19 cellular contexts compared by ENCODE assay signal in genomic region chr1:20716232-20716631, GRCh38. TPM values are rescaled to one million over a fixed set of nuclear protein-coding genes. Genes with fewer than 3 reads are reported as not detected.
DNase-seq lines count a peak whose midpoint lies in the region; ATAC-seq, FAIRE-seq and TF ChIP-seq lines count a peak whose summit lies in the region.
"Had no signal": no experiment of that assay in that cellular context is flagged by ENCODE, and none has a peak within 500 bp of the region (broad histone marks: within the 10 kb centered on the region; RNA-seq: fewer than 3 reads in every experiment).

No MANE protein-coding gene starts in this region.

- DNase-seq in NCI-H748 (lab: John Stamatoyannopoulos, UW; ENCODE audit: unreplicated experiment) (peak; percentile 10), NCI-H748 treated with DMSO at 0.1 percent for 48 hours (lab: John Stamatoyannopoulos, UW) (no peak), IMR-90 (no peak), H1 (ENCODE audit: low read depth in 1 of 2, low spot score in 2 of 2) (no peak), neuronal stem cell (ENCODE audit: low spot score) (no peak), stomach (no peak), NCI-H1092 (lab: John Stamatoyannopoulos, UW) (no peak)
- DNase-seq in stimulated activated CD4-positive, alpha-beta T cell treated with anti-CD3 and anti-CD28 coated beads, Interleukin-15, amount 100 ng/mL, for 24 hours = no peak
- DNase-seq: activated CD8-positive, alpha-beta memory T cell treated with anti-CD3 and anti-CD28 coated beads, Interleukin-2, amount 10 ng/mL, durations not matched to agents 7 days and 5 days; activated naive CD4-positive, alpha-beta T cell treated with anti-CD3 and anti-CD28 coated beads, Interleukin-2, amount 10 ng/mL, durations not matched to agents 7 days and 5 days; C1 segment of cervical spinal cord; heart right ventricle; NCI-H2107; NCI-H82; stimulated activated naive CD4-positive, alpha-beta T cell had no signal

- H4K20me1 ChIP-seq in IMR-90 (ENCODE audit: insufficient read depth, low read length) (no peaks in the 10 kb centered on the region), H1 (replicated peaks in 1 of 2; ENCODE audit: control insufficient read depth in 1 of 2, insufficient read depth in 2 of 2, low read length in 2 of 2) (peaks cover 1 to 3% of the 10 kb centered on the region in 2 experiments)

- no peak for TF ChIP-seq RAD21 in IMR-90 (IDR thresholded peaks at IDR 0.05; ENCODE audit: low read length)
- no peak for TF ChIP-seq RAD21 in H1 (IDR thresholded peaks at IDR 0.05 in 1 of 2, conservative IDR thresholded peaks at IDR 0.05 in 1 of 2; ENCODE audit: low read depth in 2 of 2, low read length in 2 of 2)

- TF ChIP-seq POLR2A in IMR-90 (IDR thresholded peaks at IDR 0.05; ENCODE audit: low read depth, low read length) = no peak
- TF ChIP-seq POLR2A in H1 (IDR thresholded peaks at IDR 0.05; ENCODE audit: control extremely low read depth in 1 of 2, low read depth in 2 of 2, low read length in 2 of 2) = no peak
- no peak for TF ChIP-seq POLR2A in stomach (IDR thresholded peaks at IDR 0.05)

- no peak overlapping the region for H2BK5ac ChIP-seq in IMR-90 (ENCODE audit: low read depth, low read length, poor library complexity, severe bottlenecking)
- H2BK5ac ChIP-seq in H1 (ENCODE audit: low read depth, low read length) = no peak overlapping the region
- H2BK5ac ChIP-seq in neuronal stem cell (ENCODE audit: low read length) = no peak overlapping the region

- no peak overlapping the region for H4K5ac ChIP-seq in IMR-90 (ENCODE audit: low read depth, low read length)
- no peak overlapping the region for H4K5ac ChIP-seq in H1 (ENCODE audit: insufficient read length, low read depth, low read length)

- no peak overlapping the region for H3K14ac ChIP-seq in IMR-90 (replicated peaks; ENCODE audit: low read depth, low read length)
- no peak overlapping the region for H3K14ac ChIP-seq in H1 (ENCODE audit: insufficient read length)
- H3K14ac ChIP-seq in neuronal stem cell (ENCODE audit: low read length) = no peak overlapping the region

- H2BK20ac ChIP-seq in IMR-90 (ENCODE audit: low read depth, low read length) = no peak overlapping the region
- H2BK20ac ChIP-seq in H1 (ENCODE audit: low read length) = no peak overlapping the region

- peaks cover 8% of the 10 kb centered on the region; the same call in 1 of the 2 replicates for H3K9me1 ChIP-seq in IMR-90 (ENCODE audit: insufficient read depth, low read length)

- no peak for TF ChIP-seq EP300 in H1 (IDR thresholded peaks at IDR 0.05; ENCODE audit: borderline replicate concordance in 1 of 2, low read depth in 2 of 2, low read length in 2 of 2)
- no peak for TF ChIP-seq EP300 in stomach (IDR thresholded peaks at IDR 0.05)

- intact Hi-C loops in IMR-90 (cut with micrococcal nuclease) (no loop called here), stomach (cut with DNase I; ENCODE audit: low total_unique reads) (no loop called here)

- H2AK5ac ChIP-seq in IMR-90 (ENCODE audit: low read depth, low read length) (no peak overlapping the region), H1 (ENCODE audit: low read depth, low read length) (no peak overlapping the region), neuronal stem cell (ENCODE audit: low read depth, low read length) (no peak overlapping the region)

- in situ Hi-C loops in IMR-90 (cut with MboI; ENCODE audit: low sequenced_read_pairs) = no loop called here

- no peaks in the 10 kb centered on the region for H3K79me2 ChIP-seq in H1 (ENCODE audit: control insufficient read depth in 1 of 2, insufficient read depth in 2 of 2, low read length in 2 of 2)

- H3K79me1 ChIP-seq in IMR-90 (ENCODE audit: low read depth in 1 of 2, low read length in 2 of 2) (no peaks in the 10 kb centered on the region), H1 (ENCODE audit: low read depth, low read length) (no peaks in the 10 kb centered on the region), neuronal stem cell (ENCODE audit: low read depth, low read length) (peaks cover 2% of the 10 kb centered on the region)

- no peak overlapping the region for H4K8ac ChIP-seq in IMR-90 (ENCODE audit: low read depth in 2 of 2, low read length in 2 of 2)
- H4K8ac ChIP-seq in H1 (ENCODE audit: extremely low read depth, insufficient read depth, low read length) = no peak overlapping the region; the same call in 1 of the 2 replicates
- H4K8ac ChIP-seq in neuronal stem cell (ENCODE audit: low read depth, low read length) = no peak overlapping the region

- H3K18ac ChIP-seq in IMR-90 (ENCODE audit: low read depth, low read length) (no peak overlapping the region), H1 (ENCODE audit: extremely low read depth, low read length) (no peak overlapping the region), neuronal stem cell (ENCODE audit: low read length) (no peak overlapping the region)

- no peak overlapping the region for H3K23ac ChIP-seq in IMR-90 (ENCODE audit: low read depth, low read length)
- no peak overlapping the region for H3K23ac ChIP-seq in H1 (ENCODE audit: insufficient read length)
- H3K23ac ChIP-seq in neuronal stem cell (ENCODE audit: low read depth, low read length, poor library complexity) = no peak overlapping the region

- no TSS peak for BruUV-seq in IMR-90 (replicated peaks; lab: Mats Ljungman, UMichigan)

- H3K56ac ChIP-seq in IMR-90 (ENCODE audit: extremely low read depth, insufficient read depth, low read length) (no peak overlapping the region), H1 (replicated peaks; ENCODE audit: insufficient read length, low read depth, low read length) (no peak overlapping the region)

- CTCF ChIA-PET in IMR-90 (lab: Yijun Ruan, JAX) = no interaction called here
- CTCF ChIA-PET in H1 (lab: Charles Lee; ENCODE audit: partially characterized antibody) = interaction anchor here (0.6 to 3.0 kb wide), 8 partner anchors 9 to 828 kb away, joined by 3 to 23 read pairs (median 4); partner anchors contain the start of gene SH2D5

- H3K9ac ChIP-seq in IMR-90 (ENCODE audit: low read depth, low read length) (no peak overlapping the region), H1 (replicated peaks in 1 of 4; ENCODE audit: extremely low read depth in 1 of 4, low read depth in 3 of 4, low read length in 3 of 4) (no peak overlapping the region), neuronal stem cell (ENCODE audit: low read depth, low read length, poor library complexity) (peak overlapping the region; percentile 24)

- H3K36me3 ChIP-seq in IMR-90 (ENCODE audit: control insufficient read depth, insufficient read depth, low read length) (no peaks in the 10 kb centered on the region), H1 (ENCODE audit: control insufficient read depth in 2 of 4, insufficient read depth in 4 of 4, low read length in 3 of 4) (no peaks in the 10 kb centered on the region), neuronal stem cell (replicated peaks in 1 of 2; ENCODE audit: control insufficient read depth in 2 of 2, insufficient read depth in 2 of 2, low read length in 2 of 2) (no peaks in the 10 kb centered on the region), stomach (no peaks in the 10 kb centered on the region)
- H3K36me3 ChIP-seq: heart right ventricle had no signal

- H3K27ac ChIP-seq in IMR-90 (ENCODE audit: insufficient read depth, low read length) (no peak overlapping the region), H1 (ENCODE audit: low read depth, low read length) (no peak overlapping the region), neuronal stem cell (replicated peaks; ENCODE audit: low read length) (no peak overlapping the region), stomach (no peak overlapping the region)
- H3K27ac ChIP-seq: heart right ventricle had no signal

- H3K4me1 ChIP-seq in IMR-90 (ENCODE audit: control insufficient read depth, insufficient read depth, low read length) (peaks cover 2% of the 10 kb centered on the region; the same call in 1 of the 2 replicates), H1 (replicated peaks in 1 of 4; ENCODE audit: control insufficient read depth in 3 of 4, insufficient read depth in 4 of 4, low read length in 3 of 4) (peaks cover 0 to 6% (median 0%) of the 10 kb centered on the region in 4 experiments; a peak in 4 of 7 replicates), neuronal stem cell (ENCODE audit: control insufficient read depth in 2 of 2, insufficient read depth in 1 of 2, low read depth in 1 of 2, low read length in 2 of 2) (peaks cover 4 to 11% of the 10 kb centered on the region in 2 donors), stomach (peaks cover 8 to 12% (median 11%) of the 10 kb centered on the region in 4 donors)

- H2BK15ac ChIP-seq in IMR-90 (ENCODE audit: low read depth, low read length) = no peak overlapping the region
- H2BK15ac ChIP-seq in H1 (ENCODE audit: low read length) = peak overlapping the region; percentile 18; the same call in 1 of the 2 replicates
- H2BK15ac ChIP-seq in neuronal stem cell (ENCODE audit: low read length) = no peak overlapping the region

- ATAC-seq in IMR-90 (ENCODE audit: low read depth) = no peak
- ATAC-seq: activated CD4-positive, CD25-positive, alpha-beta regulatory T cell treated with anti-CD3 and anti-CD28 coated beads, Interleukin-2, amount 50 U/mL, for 24 hours; activated CD8-positive, alpha-beta memory T cell treated with anti-CD3 and anti-CD28 coated beads, Interleukin-2, amount 10 ng/mL, durations not matched to agents 7 days and 5 days; heart right ventricle had no signal

- H3K27me3 ChIP-seq in IMR-90 (ENCODE audit: control insufficient read depth, insufficient read depth, low read length) = no peaks in the 10 kb centered on the region
- H3K27me3 ChIP-seq in H1 (replicated peaks in 1 of 4; ENCODE audit: control insufficient read depth in 3 of 4, extremely low read depth in 1 of 4, insufficient read depth in 3 of 4, low read length in 3 of 4) = peaks cover 0 to 22% (median 10%) of the 10 kb centered on the region in 4 experiments; a peak in 6 of 7 replicates
- H3K27me3 ChIP-seq in neuronal stem cell (ENCODE audit: control insufficient read depth in 3 of 3, insufficient read depth in 3 of 3, low read depth in 1 of 3, low read length in 3 of 3) = peaks cover 0 to 7% (median 0%) of the 10 kb centered on the region in 3 experiments
- peaks cover 0 to 46% (median 25%) of the 10 kb centered on the region in 3 donors for H3K27me3 ChIP-seq in stomach

- H3K4ac ChIP-seq in IMR-90 (ENCODE audit: low read depth, low read length) (no peak overlapping the region), H1 (replicated peaks; ENCODE audit: insufficient read length, low read depth, low read length) (no peak overlapping the region), neuronal stem cell (ENCODE audit: low read length) (peak overlapping the region; percentile 66)

- FAIRE-seq in H1 (lab: Jason Lieb, UNC) = no peak
- FAIRE-seq: bronchial epithelial cell had no signal

- H2AK9ac ChIP-seq in IMR-90 (replicated peaks; ENCODE audit: low read depth, low read length, poor library complexity) = peak overlapping the region; percentile 23

- H3K9me3 ChIP-seq in IMR-90 (ENCODE audit: control insufficient read depth, insufficient read depth, low read length) = no peaks in the 10 kb centered on the region
- no peaks in the 10 kb centered on the region; a peak in 1 of 4 replicates for H3K9me3 ChIP-seq in H1 (ENCODE audit: insufficient read depth in 2 of 2, low read depth in 1 of 2, low read length in 1 of 2)
- no peaks in the 10 kb centered on the region for H3K9me3 ChIP-seq in neuronal stem cell (replicated peaks in 1 of 2; ENCODE audit: control insufficient read depth in 2 of 2, insufficient read depth in 1 of 2, low read depth in 1 of 2, low read length in 2 of 2)
- H3K9me3 ChIP-seq in stomach = no peaks in the 10 kb centered on the region
- H3K9me3 ChIP-seq: heart right ventricle had no signal

- WGBS in IMR-90 (ENCODE audit: extremely low coverage in 2 of 2, insufficient read length in 1 of 2), 2 experiments = 94% methylated on average over 9 of the region's 13 CpGs; no CpG with 5 or more reads in 1 of the 2 experiments
- WGBS in H1 (ENCODE audit: extremely low coverage in 1 of 2, insufficient coverage in 1 of 2, insufficient read length in 1 of 2, insufficient replicate concordance in 2 of 2, low coverage in 1 of 2, low lambda C conversion rate in 2 of 2, missing lambda C conversion rate in 1 of 2), 2 experiments = 96% methylated on average over 12 of the region's 13 CpGs; no CpG with 5 or more reads in 1 of the 2 experiments
- WGBS in neuronal stem cell (ENCODE audit: extremely low coverage in 2 of 2, insufficient read length in 2 of 2, insufficient replicate concordance in 1 of 2), 2 donors = no CpG with 5 or more reads among the region's 13 CpGs
- WGBS in stomach, 5 donors = 61 to 78% (median 66%) methylated on average over 13 of the region's 13 CpGs

- H2BK120ac ChIP-seq in IMR-90 (ENCODE audit: low read depth, low read length) (no peak overlapping the region), H1 (replicated peaks; ENCODE audit: low read depth, low read length) (no peak overlapping the region), neuronal stem cell (ENCODE audit: low read depth, low read length) (no peak overlapping the region)

- H4K91ac ChIP-seq in IMR-90 (ENCODE audit: insufficient read depth, low read depth, low read length) = no peak overlapping the region
- no peak overlapping the region for H4K91ac ChIP-seq in H1 (replicated peaks; ENCODE audit: insufficient read length, low read length)
- no peak overlapping the region for H4K91ac ChIP-seq in neuronal stem cell (ENCODE audit: low read depth, low read length, poor library complexity)

- H3K4me2 ChIP-seq in IMR-90 (ENCODE audit: low read depth, low read length) = no peak overlapping the region
- peak overlapping the region; percentile 22 to 53; a peak in 2 of 4 replicates for H3K4me2 ChIP-seq in H1 (ENCODE audit: insufficient read depth in 1 of 2, low read depth in 2 of 2, low read length in 2 of 2)
- no peak overlapping the region for H3K4me2 ChIP-seq in neuronal stem cell (ENCODE audit: insufficient read depth, low read length, poor library complexity, severe bottlenecking)

- no peak overlapping the region for H2BK12ac ChIP-seq in H1 (ENCODE audit: low read depth, low read length)
- no peak overlapping the region for H2BK12ac ChIP-seq in neuronal stem cell (ENCODE audit: low read length)

- H2AFZ ChIP-seq in IMR-90 (replicated peaks; ENCODE audit: low read length, poor library complexity) = no peak overlapping the region
- H2AFZ ChIP-seq in H1 (ENCODE audit: low read length) = no peak overlapping the region
- no peak overlapping the region for H2AFZ ChIP-seq in neuronal stem cell (ENCODE audit: low read length)

- TF ChIP-seq CTCF in IMR-90 (conservative IDR thresholded peaks at IDR 0.05; ENCODE audit: low read depth, low read length) = no peak
- TF ChIP-seq CTCF in H1 (IDR thresholded peaks at IDR 0.05; ENCODE audit: control extremely low read depth in 1 of 3, insufficient read depth in 1 of 3, low read depth in 1 of 3, low read length in 3 of 3) = no peak
- no peak for TF ChIP-seq CTCF in stomach (IDR thresholded peaks at IDR 0.05)

- peaks cover 4% of the 10 kb centered on the region; the same call in 1 of the 2 replicates for H3K23me2 ChIP-seq in H1 (ENCODE audit: low read depth, low read length)

- dilution Hi-C loops in IMR-90 (cut with HindIII; ENCODE audit: low sequenced_read_pairs, unreplicated experiment) = no loop called here

- H3K4me3 ChIP-seq in IMR-90 (ENCODE audit: insufficient read depth, low read depth, low read length) (no peak overlapping the region), H1 (ENCODE audit: extremely low read depth in 1 of 4, insufficient read depth in 2 of 4, low read depth in 3 of 4, low read length in 4 of 4) (no peak overlapping the region), neuronal stem cell (ENCODE audit: low read length in 2 of 2) (no peak overlapping the region), stomach (no peak overlapping the region)
- H3K4me3 ChIP-seq: heart right ventricle had no signal

- POLR2A ChIA-PET in IMR-90 (lab: Charles Lee; ENCODE audit: unreplicated experiment) (no interaction called here), H1 (lab: Charles Lee; ENCODE audit: partially characterized antibody) (interaction anchor here (1.0 to 7.8 kb wide), 5 partner anchors 11 to 71 kb away, joined by 3 to 68 read pairs (median 8); partner anchors contain the start of genes HP1BP3 and SH2D5)

RNA-seq across cellular contexts. Expression of gene KIF17, which starts 1.6 kb away (rescaled TPM):
- total RNA-seq in IMR-90 (2012; rRNA removed) = 4.5 and 4.7 TPM in 2 replicates
- polyA plus RNA-seq in IMR-90 (2012; rRNA removed) = 5.7 and 6.5 TPM in 2 replicates
- 4.6 and 6.0 TPM in 2 replicates for polyA plus RNA-seq in IMR-90 (2012; cell fraction: cytosol; rRNA removed)
- 8.5 and 11.5 TPM in 2 replicates for polyA plus RNA-seq in IMR-90 (2012; cell fraction: nucleus; rRNA removed; ENCODE audit: low replicate concordance)
- total RNA-seq in H1 (2021; fragmentation: NEBNext Ultra II Directional; extraction: Animal tissue kit (Norgen Biotek cat#: 25700)) = 9.9 and 10.4 TPM in 2 replicates
- 6.9 and 10.5 TPM in 2 replicates for polyA plus RNA-seq in H1 (2011; rRNA removed)
- 9.7 TPM for polyA plus RNA-seq in H1 (2011; cell fraction: cytosol; rRNA removed)
- 14.6 TPM for polyA plus RNA-seq in H1 (2011; cell fraction: nucleus; rRNA removed)
- polyA plus RNA-seq in H1 (2012, experiment 1 of 2) = 6.2 to 10.5 TPM (median 8.5 TPM) in 4 replicates
- 5.9 TPM for polyA plus RNA-seq in H1 (2012, experiment 2 of 2)
- 7.4 TPM for polyA plus RNA-seq in H1 (2013, experiment 1 of 2)
- 6.7 TPM for polyA plus RNA-seq in H1 (2013, experiment 2 of 2)
- 8.8 and 14.3 TPM in 2 replicates for polyA minus RNA-seq in H1 (2011; rRNA and poly(A)+ RNA removed)
- polyA minus RNA-seq in H1 (2011; cell fraction: cytosol; rRNA and poly(A)+ RNA removed) = 10.8 TPM
- polyA minus RNA-seq in H1 (2011; cell fraction: nucleus; rRNA and poly(A)+ RNA removed) = 11.0 TPM
- 5.8 TPM for polyA plus RNA-seq in neuronal stem cell (2013, experiment 1 of 2)
- 5.8 TPM for polyA plus RNA-seq in neuronal stem cell (2013, experiment 2 of 2)
- total RNA-seq in stomach = 1 to 10 TPM in 2 of 5 donors, not detected in 3; 1.3 to 1.5 TPM
- polyA plus RNA-seq in stomach = 1 to 10 TPM in 1 of 3 donors, under 1 TPM in 2; 0.56 to 1.4 (median 0.78) TPM
- total RNA-seq: activated CD8-positive, alpha-beta memory T cell treated with anti-CD3 and anti-CD28 coated beads, Interleukin-2, amount 10 ng/mL, durations not matched to agents 7 days and 5 days had no signal

RNA-seq across cellular contexts. Expression of gene SH2D5, which starts 16.3 kb away (rescaled TPM):
- total RNA-seq in IMR-90 (2012; rRNA removed) (6.7 and 7.2 TPM in 2 replicates), stomach (1 to 10 TPM in 1 of 5 donors, under 1 TPM in 1, not detected in 3; 0.29 to 7.0 TPM)
- polyA plus RNA-seq in IMR-90 (2012; rRNA removed) (13.5 and 14.4 TPM in 2 replicates), H1 (2011; rRNA removed) (13.2 and 16.7 TPM in 2 replicates), stomach (under 1 TPM in 2 of 3 donors, not detected in 1; 0.18 to 0.44 TPM)
- polyA plus RNA-seq in IMR-90 (2012; cell fraction: cytosol; rRNA removed) = 7.8 and 10.5 TPM in 2 replicates
- 48.2 and 69.5 TPM in 2 replicates for polyA plus RNA-seq in IMR-90 (2012; cell fraction: nucleus; rRNA removed; ENCODE audit: low replicate concordance)
- total RNA-seq in H1 (2021; fragmentation: NEBNext Ultra II Directional; extraction: Animal tissue kit (Norgen Biotek cat#: 25700)) = 18.3 and 18.4 TPM in 2 replicates
- polyA plus RNA-seq in H1 (2011; cell fraction: cytosol; rRNA removed) = 18.1 TPM
- 56.3 TPM for polyA plus RNA-seq in H1 (2011; cell fraction: nucleus; rRNA removed)
- polyA plus RNA-seq in H1 (2012, experiment 1 of 2) = 15.3 to 22.7 TPM (median 18.5 TPM) in 4 replicates
- 13.8 TPM for polyA plus RNA-seq in H1 (2012, experiment 2 of 2)
- polyA plus RNA-seq in H1 (2013, experiment 1 of 2) = 8.4 TPM
- 8.1 TPM for polyA plus RNA-seq in H1 (2013, experiment 2 of 2)
- polyA minus RNA-seq in H1 (2011; rRNA and poly(A)+ RNA removed) = 6.4 and 7.4 TPM in 2 replicates
- 5.1 TPM for polyA minus RNA-seq in H1 (2011; cell fraction: cytosol; rRNA and poly(A)+ RNA removed)
- 9.6 TPM for polyA minus RNA-seq in H1 (2011; cell fraction: nucleus; rRNA and poly(A)+ RNA removed)
- 5.5 TPM for polyA plus RNA-seq in neuronal stem cell (2013, experiment 1 of 2)
- 5.3 TPM for polyA plus RNA-seq in neuronal stem cell (2013, experiment 2 of 2)
- total RNA-seq: activated CD8-positive, alpha-beta memory T cell treated with anti-CD3 and anti-CD28 coated beads, Interleukin-2, amount 10 ng/mL, durations not matched to agents 7 days and 5 days; mononuclear cell; urinary bladder had no signal

RNA-seq across cellular contexts. Expression of gene DDOST, which starts 55.1 kb away (rescaled TPM):
- total RNA-seq in IMR-90 (2012; rRNA removed) (155 and 179 TPM in 2 replicates), stomach (100 to 1,000 TPM in 2 of 5 donors, 10 to 100 TPM in 3; 38.5 to 227 (median 88.1) TPM)
- polyA plus RNA-seq in IMR-90 (2012; rRNA removed) (414 and 477 TPM in 2 replicates), H1 (2011; rRNA removed) (300 and 336 TPM in 2 replicates), stomach (100 to 1,000 TPM in 2 of 3 donors, 10 to 100 TPM in 1; 84.6 to 119 (median 117) TPM)
- polyA plus RNA-seq in IMR-90 (2012; cell fraction: cytosol; rRNA removed) = 234 and 424 TPM in 2 replicates
- polyA plus RNA-seq in IMR-90 (2012; cell fraction: nucleus; rRNA removed; ENCODE audit: low replicate concordance) = 92.6 and 119 TPM in 2 replicates
- total RNA-seq in H1 (2021; fragmentation: NEBNext Ultra II Directional; extraction: Animal tissue kit (Norgen Biotek cat#: 25700)) = 253 and 260 TPM in 2 replicates
- 310 TPM for polyA plus RNA-seq in H1 (2011; cell fraction: cytosol; rRNA removed)
- polyA plus RNA-seq in H1 (2011; cell fraction: nucleus; rRNA removed) = 218 TPM
- 199 to 273 TPM (median 262 TPM) in 4 replicates for polyA plus RNA-seq in H1 (2012, experiment 1 of 2)
- 359 TPM for polyA plus RNA-seq in H1 (2012, experiment 2 of 2)
- 314 TPM for polyA plus RNA-seq in H1 (2013, experiment 1 of 2)
- 341 TPM for polyA plus RNA-seq in H1 (2013, experiment 2 of 2)
- polyA minus RNA-seq in H1 (2011; rRNA and poly(A)+ RNA removed) = 272 and 301 TPM in 2 replicates
- polyA minus RNA-seq in H1 (2011; cell fraction: cytosol; rRNA and poly(A)+ RNA removed) = 158 TPM
- polyA minus RNA-seq in H1 (2011; cell fraction: nucleus; rRNA and poly(A)+ RNA removed) = 100 TPM
- 115 TPM for polyA plus RNA-seq in neuronal stem cell (2013, experiment 1 of 2)
- polyA plus RNA-seq in neuronal stem cell (2013, experiment 2 of 2) = 115 TPM

Comparison
In these comparisons a context has a peak if more than half of its experiments do, and no peak if none do; other contexts are left out.
1. H3K4me2 ChIP-seq: peak in H1 (2 of 2); none in IMR-90 (single experiment) and neuronal stem cell (single experiment).